ENCODE assay signal across 8 cellular contexts in genomic region chr9:113737414-113738271, GRCh38.
A peak's percentile ranks its signal among the peaks of the same experiment; 100 is the strongest.
DNase-seq lines count a peak whose midpoint lies in the region; ATAC-seq and TF ChIP-seq lines count a peak whose summit lies in the region.

No MANE protein-coding gene starts in this region.

- DNase-seq in cardiac muscle cell (ENCODE audit: low read depth in 1 of 2, low spot score in 1 of 2), result peak; percentile 73 to 81
- no peak for DNase-seq in Right ventricle myocardium inferior (ENCODE audit: missing footprints)
- DNase-seq in RWPE2 (ENCODE audit: low spot score), result no peak
- DNase-seq in endothelial cell (ENCODE audit: low spot score), result peak; percentile 74
- DNase-seq in naive thymus-derived CD4-positive, alpha-beta T cell, result peak in 3 of 9 donors; percentile 16 to 42 (median 27)
- no peak for DNase-seq in cerebellar nuclear complex (lab: John Stamatoyannopoulos, UW)

- H3K4me1 ChIP-seq in cardiac muscle cell (ENCODE audit: low read depth) (no peaks in the 10 kb centered on the region), RWPE2 (ENCODE audit: insufficient read depth, poor library complexity, severe bottlenecking) (no peaks in the 10 kb centered on the region)
- H3K4me1 ChIP-seq in naive thymus-derived CD4-positive, alpha-beta T cell (ENCODE audit: control insufficient read depth in 2 of 2, insufficient read depth in 2 of 2, low read length in 2 of 2), result no peaks in the 10 kb centered on the region

- H3K4me3 ChIP-seq in cardiac muscle cell, result no peak overlapping the region
- no peak overlapping the region for H3K4me3 ChIP-seq in RWPE2 (ENCODE audit: severe bottlenecking)
- no peak overlapping the region for H3K4me3 ChIP-seq in naive thymus-derived CD4-positive, alpha-beta T cell (ENCODE audit: low read length)

- no peak overlapping the region for H3K4me3 Mint-ChIP-seq in endothelial cell (ENCODE audit: unreplicated experiment)
- no peak overlapping the region for H3K4me3 Mint-ChIP-seq in naive thymus-derived CD4-positive, alpha-beta T cell

- peaks cover 7% of the 10 kb centered on the region for H3K9me3 Mint-ChIP-seq in endothelial cell (ENCODE audit: unreplicated experiment)
- peaks cover 0 to 20% (median 7%) of the 10 kb centered on the region in 11 donors for H3K9me3 Mint-ChIP-seq in naive thymus-derived CD4-positive, alpha-beta T cell

- intact Hi-C loops in Right ventricle myocardium inferior (cut with DNase I), result loop anchor here (5.0 kb wide), 1 partner anchor 295 kb away; no protein-coding TSS in a partner anchor
- intact Hi-C loops in naive thymus-derived CD4-positive, alpha-beta T cell (cut with micrococcal nuclease), result loop anchor here in 1 of 2 donors (5.0 kb wide), 1 partner anchor 140 kb away; the partner anchor contains the start of gene ZNF618

- no peaks in the 10 kb centered on the region for H3K36me3 ChIP-seq in cardiac muscle cell
- H3K36me3 ChIP-seq in RWPE2 (ENCODE audit: low read depth), result no peaks in the 10 kb centered on the region
- no peaks in the 10 kb centered on the region for H3K36me3 ChIP-seq in naive thymus-derived CD4-positive, alpha-beta T cell (ENCODE audit: control insufficient read depth in 2 of 3, insufficient read depth in 3 of 3, low read length in 3 of 3)

- H3K27me3 ChIP-seq in cardiac muscle cell (no peaks in the 10 kb centered on the region), RWPE2 (ENCODE audit: insufficient read depth, poor library complexity, severe bottlenecking) (no peaks in the 10 kb centered on the region)
- H3K27me3 ChIP-seq in naive thymus-derived CD4-positive, alpha-beta T cell (ENCODE audit: control insufficient read depth in 2 of 2, insufficient read depth in 2 of 2, low read length in 2 of 2), result no peaks in the 10 kb centered on the region

- peaks cover 8% of the 10 kb centered on the region for H3K4me1 Mint-ChIP-seq in endothelial cell (ENCODE audit: unreplicated experiment)
- H3K4me1 Mint-ChIP-seq in naive thymus-derived CD4-positive, alpha-beta T cell, result peaks cover 0 to 6% (median 0%) of the 10 kb centered on the region in 7 donors

- CTCF ChIA-PET in naive thymus-derived CD4-positive, alpha-beta T cell (lab: Charles Lee), result no interaction called here

- no peak for ATAC-seq in Right ventricle myocardium inferior
- ATAC-seq in RWPE2 (ENCODE audit: low read depth), result peak; percentile 54
- ATAC-seq in naive thymus-derived CD4-positive, alpha-beta T cell, result peak; percentile 48
- ATAC-seq in HG02610 (IDR thresholded peaks at IDR 0.05; ENCODE audit: unreplicated experiment), result no peak

- peaks cover 8% of the 10 kb centered on the region for H3K36me3 Mint-ChIP-seq in endothelial cell (ENCODE audit: low read depth, unreplicated experiment)
- H3K36me3 Mint-ChIP-seq in naive thymus-derived CD4-positive, alpha-beta T cell, result peaks cover 0 to 6% (median 0%) of the 10 kb centered on the region in 5 donors

- peaks cover 9% of the 10 kb centered on the region for H3K27me3 Mint-ChIP-seq in endothelial cell (ENCODE audit: unreplicated experiment)
- peaks cover 0 to 54% (median 29%) of the 10 kb centered on the region in 5 donors for H3K27me3 Mint-ChIP-seq in naive thymus-derived CD4-positive, alpha-beta T cell

- TF ChIP-seq CTCF in cardiac muscle cell (IDR thresholded peaks at IDR 0.05; ENCODE audit: low read depth, low read length) (peak; percentile 81), LNCAP (IDR thresholded peaks at IDR 0.05) (peak; percentile 86), RWPE2 (IDR thresholded peaks at IDR 0.05; ENCODE audit: poor library complexity, severe bottlenecking) (peak; percentile 71), endothelial cell (IDR thresholded peaks at IDR 0.05; ENCODE audit: unreplicated experiment) (peak; percentile 95)

- H3K9me3 ChIP-seq in cardiac muscle cell (ENCODE audit: low read depth) (no peaks in the 10 kb centered on the region), RWPE2 (ENCODE audit: severe bottlenecking) (no peaks in the 10 kb centered on the region)
- H3K9me3 ChIP-seq in naive thymus-derived CD4-positive, alpha-beta T cell (ENCODE audit: control insufficient read depth in 2 of 3, low read length in 3 of 3), result no peaks in the 10 kb centered on the region

- H3K27ac Mint-ChIP-seq in endothelial cell (ENCODE audit: unreplicated experiment), result peak overlapping the region; percentile 57
- H3K27ac Mint-ChIP-seq in naive thymus-derived CD4-positive, alpha-beta T cell, result peak overlapping the region in 1 of 9 donors; percentile 33

- POLR2A ChIA-PET in naive thymus-derived CD4-positive, alpha-beta T cell (lab: Charles Lee), result no interaction called here

- H3K27ac ChIP-seq in cardiac muscle cell (no peak overlapping the region), RWPE2 (ENCODE audit: poor library complexity, severe bottlenecking) (no peak overlapping the region)
- H3K27ac ChIP-seq in naive thymus-derived CD4-positive, alpha-beta T cell (ENCODE audit: low read depth, low read length), result no peak overlapping the region

Comparison
In these comparisons a context has a peak if more than half of its experiments do, and no peak if none do; other contexts are left out.
1. DNase-seq: peak in cardiac muscle cell (2 of 2) and endothelial cell (single experiment); none in Right ventricle myocardium inferior (single experiment), RWPE2 (single experiment) and cerebellar nuclear complex (0 of 2).
2. ATAC-seq: peak in RWPE2 (single experiment) and naive thymus-derived CD4-positive, alpha-beta T cell (single experiment); none in Right ventricle myocardium inferior (single experiment) and HG02610 (single experiment).
3. Peak in every context shown above with its lines, with median percentiles within 50 percentile points of each other: CTCF ChIP-seq.